In the genomic region with DNA sequence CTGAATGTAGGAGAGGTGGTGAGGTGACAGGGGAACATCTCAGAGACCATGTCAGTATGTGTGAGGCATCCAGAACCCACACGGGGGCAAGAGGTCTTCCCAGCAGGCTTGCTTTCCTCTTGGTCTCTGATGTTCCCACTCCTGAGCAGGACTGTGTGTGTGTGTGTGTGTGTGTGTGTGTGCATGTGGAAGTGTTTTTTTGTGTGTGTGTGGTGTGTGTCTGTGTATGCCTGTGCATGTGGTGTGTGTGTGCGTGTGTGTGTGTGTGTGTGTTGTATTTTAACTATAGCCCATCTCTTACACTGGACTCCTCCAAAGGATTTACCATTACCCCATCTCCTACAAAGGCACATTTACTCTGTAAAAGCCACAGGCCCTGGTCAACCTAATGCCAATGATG, we compare ENCODE assay signal across 26 cellular contexts.
"Had no signal": no experiment of that assay in that cellular context is flagged by ENCODE, and none has a peak within 500 bp of the region (broad histone marks: within the 10 kb centered on the region; RNA-seq: fewer than 3 reads in every experiment).

No MANE protein-coding gene starts in this region.

- H3K4me1 Mint-ChIP-seq: activated T-helper 17 cell treated with anti-CD3 and anti-CD28 coated beads, Interleukin-2, amount 50 U/mL, for 72 hours; central memory CD8-positive, alpha-beta T cell; T-helper 17 cell had no signal

- H3K27ac ChIP-seq: brain microvascular endothelial cell, coronary artery, dorsolateral prefrontal cortex had no signal

- H3K9me3 Mint-ChIP-seq: activated T-cell treated with anti-CD3 and anti-CD28 coated beads, Interleukin-2, amount 50 U/mL, for 4 hours; activated T-helper 17 cell treated with anti-CD3 and anti-CD28 coated beads, Interleukin-2, amount 50 U/mL, for 72 hours; central memory CD8-positive, alpha-beta T cell; dendritic cell treated with granulocyte-macrophage colony-stimulating factor and Interleukin-4, amounts not matched to agents 40 ng/mL and 50 ng/mL, for 4 days had no signal

- ATAC-seq: activated CD4-positive, alpha-beta T cell treated with anti-CD3 and anti-CD28 coated beads for 36 hours; activated T-cell treated with anti-CD3 and anti-CD28 coated beads, Interleukin-2, amount 50 U/mL, for 4 hours; activated T-helper 17 cell treated with anti-CD3 and anti-CD28 coated beads, Interleukin-2, amount 50 U/mL, for 72 hours; esophagus mucosa; T-helper 17 cell had no signal

- DNase-seq: activated CD4-positive, alpha-beta memory T cell treated with anti-CD3 and anti-CD28 coated beads for 36 hours; activated CD4-positive, alpha-beta T cell treated with anti-CD3 and anti-CD28 coated beads for 36 hours; activated CD4-positive, alpha-beta T cell treated with anti-CD3 and anti-CD28 coated beads, Interleukin-2, amount 10 ng/mL, durations not matched to agents 24 days and 14 days; activated CD4-positive, CD25-positive, alpha-beta regulatory T cell; activated CD4-positive, CD25-positive, alpha-beta regulatory T cell treated with anti-CD3 and anti-CD28 coated beads, Interleukin-2, amount 50 U/mL, for 72 hours; activated CD8-positive, alpha-beta memory T cell treated with anti-CD3 and anti-CD28 coated beads for 24 hours; activated effector memory CD4-positive, alpha-beta T cell treated with Interleukin-2 at 50 U/mL for 16 hours; activated gamma-delta T cell treated with Interleukin-2 at 50 U/mL for 16 hours; activated naive CD4-positive, alpha-beta T cell treated with anti-CD3 and anti-CD28 coated beads, Interleukin-2, amount 50 U/mL, for 16 hours; activated naive CD4-positive, alpha-beta T cell treated with Interleukin-2 at 50 U/mL for 16 hours; activated T-cell treated with anti-CD3 and anti-CD28 coated beads, Interleukin-2, amount 50 U/mL, for 4 hours; amniotic stem cell; anterior cingulate cortex; brain microvascular endothelial cell; dorsolateral prefrontal cortex; effector memory CD4-positive, alpha-beta T cell; endodermal cell; foreskin fibroblast; T-helper 1 cell; T-helper 17 cell had no signal

- H3K4me3 Mint-ChIP-seq: activated CD4-positive, alpha-beta memory T cell treated with anti-CD3 and anti-CD28 coated beads for 36 hours; activated CD4-positive, alpha-beta T cell treated with anti-CD3 and anti-CD28 coated beads for 36 hours; activated CD4-positive, alpha-beta T cell treated with anti-CD3 and anti-CD28 coated beads, Interleukin-2, amount 10 ng/mL, durations not matched to agents 24 days and 14 days; activated naive CD8-positive, alpha-beta T cell; activated T-cell treated with anti-CD3 and anti-CD28 coated beads, Interleukin-2, amount 50 U/mL, for 4 hours; activated T-helper 17 cell treated with anti-CD3 and anti-CD28 coated beads, Interleukin-2, amount 50 U/mL, for 72 hours; central memory CD8-positive, alpha-beta T cell; dendritic cell treated with granulocyte-macrophage colony-stimulating factor and Interleukin-4, amounts not matched to agents 40 ng/mL and 50 ng/mL, for 4 days; endodermal cell; T-helper 17 cell had no signal

- H3K4me3 ChIP-seq: coronary artery, dorsolateral prefrontal cortex had no signal

- H3K27me3 ChIP-seq: brain microvascular endothelial cell, dorsolateral prefrontal cortex had no signal

- H3K27ac Mint-ChIP-seq: activated CD4-positive, alpha-beta memory T cell treated with anti-CD3 and anti-CD28 coated beads for 36 hours; activated CD4-positive, alpha-beta T cell treated with anti-CD3 and anti-CD28 coated beads for 36 hours; activated CD4-positive, alpha-beta T cell treated with anti-CD3 and anti-CD28 coated beads, Interleukin-2, amount 10 ng/mL, durations not matched to agents 24 days and 14 days; activated naive CD8-positive, alpha-beta T cell; activated T-helper 17 cell treated with anti-CD3 and anti-CD28 coated beads, Interleukin-2, amount 50 U/mL, for 72 hours; dendritic cell treated with granulocyte-macrophage colony-stimulating factor and Interleukin-4, amounts not matched to agents 40 ng/mL and 50 ng/mL, for 4 days; endodermal cell; T-helper 17 cell had no signal

- H3K27me3 Mint-ChIP-seq: activated CD4-positive, alpha-beta memory T cell treated with anti-CD3 and anti-CD28 coated beads for 36 hours; activated CD4-positive, alpha-beta T cell treated with anti-CD3 and anti-CD28 coated beads for 36 hours; activated CD4-positive, alpha-beta T cell treated with anti-CD3 and anti-CD28 coated beads, Interleukin-2, amount 10 ng/mL, durations not matched to agents 24 days and 14 days; activated naive CD8-positive, alpha-beta T cell; activated T-helper 17 cell treated with anti-CD3 and anti-CD28 coated beads, Interleukin-2, amount 50 U/mL, for 72 hours; central memory CD8-positive, alpha-beta T cell; dendritic cell treated with granulocyte-macrophage colony-stimulating factor and Interleukin-4, amounts not matched to agents 40 ng/mL and 50 ng/mL, for 4 days; T-helper 17 cell had no signal

- H3K36me3 ChIP-seq: brain microvascular endothelial cell had no signal
